Comparison of ENCODE assay signal across 25 cellular contexts in genomic region chr3:150770662-150771061, GRCh38.
"Had no signal": no experiment of that assay in that cellular context is flagged by ENCODE, and none has a peak within 500 bp of the region (broad histone marks: within the 10 kb centered on the region; RNA-seq: fewer than 3 reads in every experiment).

No MANE protein-coding gene starts in this region.

- H3K36me3 ChIP-seq: brain microvascular endothelial cell, cardiac muscle cell had no signal

- H3K4me3 ChIP-seq: cardiac muscle cell, K562 had no signal

- ATAC-seq: activated CD8-positive, alpha-beta T cell treated with anti-CD3 and anti-CD28 coated beads, Interleukin-2, amount 10 ng/mL, durations not matched to agents 7 days and 5 days; activated naive CD4-positive, alpha-beta T cell treated with anti-CD3 and anti-CD28 coated beads, Interleukin-2, amount 50 U/mL, for 72 hours; activated naive CD8-positive, alpha-beta T cell treated with anti-CD3 and anti-CD28 coated beads, Interleukin-2, amount 50 U/mL, for 24 hours; K562; T-helper 17 cell; WTC11 had no signal

- DNase-seq: activated CD4-positive, alpha-beta T cell treated with anti-CD3 and anti-CD28 coated beads for 48 hours; activated CD4-positive, alpha-beta T cell treated with anti-CD3 and anti-CD28 coated beads, Interleukin-2, amount 50 U/mL, for 4 hours; activated CD4-positive, CD25-positive, alpha-beta regulatory T cell treated with anti-CD3 and anti-CD28 coated beads, Interleukin-2, amount 50 U/mL, for 72 hours; activated CD8-positive, alpha-beta memory T cell treated with anti-CD3 and anti-CD28 coated beads, Interleukin-2, amount 50 U/mL, for 48 hours; activated CD8-positive, alpha-beta T cell treated with anti-CD3 and anti-CD28 coated beads, Interleukin-2, amount 10 ng/mL, durations not matched to agents 7 days and 5 days; activated effector memory CD4-positive, alpha-beta T cell treated with Interleukin-2 at 50 U/mL for 16 hours; activated naive CD4-positive, alpha-beta T cell; activated naive CD8-positive, alpha-beta T cell treated with anti-CD3 and anti-CD28 coated beads, Interleukin-2, amount 50 U/mL, for 24 hours; activated T-cell treated with anti-CD3 and anti-CD28 coated beads, Interleukin-2, amount 50 U/mL, for 1 hour; amygdala; brain microvascular endothelial cell; Karpas-422; MM.1S; NCI-H1105; NCI-H1436; NCI-H1694 treated with DMSO at 0.1 percent for 48 hours; NCI-H2081 treated with DMSO at 0.1 percent for 48 hours; NCI-H446; SHP77 treated with DMSO at 0.1 percent for 48 hours; T-helper 17 cell; T-helper 9 cell had no signal

- H3K27ac ChIP-seq: brain microvascular endothelial cell, cardiac muscle cell had no signal

- H3K27me3 ChIP-seq: brain microvascular endothelial cell, cardiac muscle cell had no signal
